1 cellular context compared by ENCODE assay signal in genomic region chr5:42811591-42812392, GRCh38.
TF ChIP-seq lines count a peak whose summit lies in the region.

SELENOP (minus strand) TSS chr5:42811892; CDS start chr5:42808353, 3,539 bp downstream.

TF ChIP-seq in HepG2, 621 proteins besides CTCF, POLR2A, EP300 and RAD21 (continued from another document and continues in another):
- TF ChIP-seq ZNF646 (CRISPR knock-in tag; IDR thresholded peaks at IDR 0.05) (0 out of 2 replicates have a peak, but pooled peaks have one; percentile 66), ZNF362 (CRISPR knock-in tag; IDR thresholded peaks at IDR 0.05; ENCODE audit: borderline replicate concordance) (peak; percentile 96), SKIL (CRISPR knock-in tag; IDR thresholded peaks at IDR 0.05; ENCODE audit: borderline replicate concordance) (peak; percentile 64; the same call in 1 of the 2 replicates), MIER2 (CRISPR knock-in tag; IDR thresholded peaks at IDR 0.05) (peak; percentile 68), SP1 (IDR thresholded peaks at IDR 0.05) (no peak), SP1 (CRISPR knock-in tag; IDR thresholded peaks at IDR 0.05) (peak; percentile 46; the same call in 1 of the 2 replicates), ZNF605 (CRISPR knock-in tag; IDR thresholded peaks at IDR 0.05) (no peak), PAXIP1 (CRISPR knock-in tag; conservative IDR thresholded peaks at IDR 0.05) (peak; percentile 96), HNRNPK (IDR thresholded peaks at IDR 0.05; ENCODE audit: low read depth, low read length, poor library complexity, severe bottlenecking) (no peak), NFATC3 (CRISPR knock-in tag; IDR thresholded peaks at IDR 0.05) (no peak), ZNF709 (CRISPR knock-in tag; IDR thresholded peaks at IDR 0.05) (peak; percentile 59; the same call in 1 of the 2 replicates), RORA (CRISPR knock-in tag; IDR thresholded peaks at IDR 0.05) (no peak), GRHL1 (CRISPR knock-in tag; conservative IDR thresholded peaks at IDR 0.05) (no peak), ZFP37 (CRISPR knock-in tag; IDR thresholded peaks at IDR 0.05; ENCODE audit: borderline replicate concordance) (0 out of 2 replicates have a peak, but pooled peaks have one; percentile 72), CREB1 (IDR thresholded peaks at IDR 0.05) (no peak), CREB1 (CRISPR knock-in tag; IDR thresholded peaks at IDR 0.05) (0 out of 2 replicates have a peak, but pooled peaks have one; percentile 41), THAP11 (CRISPR knock-in tag; IDR thresholded peaks at IDR 0.05) (peak; percentile 69; the same call in 1 of the 2 replicates), ZNF558 (CRISPR knock-in tag; IDR thresholded peaks at IDR 0.05; ENCODE audit: borderline replicate concordance) (no peak), UBTF (CRISPR knock-in tag; IDR thresholded peaks at IDR 0.05) (0 out of 2 replicates have a peak, but pooled peaks have one; percentile 17), ZNF878 (CRISPR knock-in tag; IDR thresholded peaks at IDR 0.05) (peak; percentile 90), TEF (CRISPR knock-in tag; IDR thresholded peaks at IDR 0.05) (peak; percentile 71; the same call in 1 of the 2 replicates), SRY (CRISPR knock-in tag; IDR thresholded peaks at IDR 0.05) (no peak), ZNF407 (CRISPR knock-in tag; IDR thresholded peaks at IDR 0.05; ENCODE audit: not compliant biosample characterization) (no peak), FOXM1 (CRISPR knock-in tag; IDR thresholded peaks at IDR 0.05) (no peak)
